Comparison of ENCODE assay signal across 16 cellular contexts in the genomic region with DNA sequence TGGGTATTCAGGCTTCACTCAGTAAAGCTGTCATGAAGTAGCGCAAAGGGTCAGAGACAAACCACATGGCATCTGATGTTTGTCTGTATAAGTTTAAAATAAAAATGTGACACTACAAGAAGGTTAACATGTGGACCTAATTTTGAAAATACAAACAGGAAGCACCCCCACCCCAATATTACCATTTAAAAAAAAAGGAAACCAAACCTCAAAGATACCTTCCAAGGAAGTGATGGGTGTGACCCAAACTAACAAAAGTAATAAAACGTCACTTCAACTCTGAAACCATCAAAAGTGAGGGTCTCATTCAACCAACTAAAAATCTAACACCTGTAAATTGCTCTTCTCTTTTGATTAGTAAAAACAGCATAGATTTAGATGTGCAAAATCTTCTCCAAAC. TPM values are rescaled to one million over a fixed set of nuclear protein-coding genes. Genes with fewer than 3 reads are reported as not detected.
DNase-seq lines count a peak whose midpoint lies in the region; ATAC-seq, FAIRE-seq and TF ChIP-seq lines count a peak whose summit lies in the region.
"Had no signal": no experiment of that assay in that cellular context is flagged by ENCODE, and none has a peak within 500 bp of the region (broad histone marks: within the 10 kb centered on the region; RNA-seq: fewer than 3 reads in every experiment).

No MANE protein-coding gene starts in this region.

- H3K27me3 ChIP-seq in BLaER1 treated with 17β-estradiol and CSF1 and Interleukin-3, amounts not matched to agents 10 nM and 100 nM = no peaks in the 10 kb centered on the region
- H3K27me3 ChIP-seq: cardiac muscle cell, upper lobe of right lung had no signal

- no peak overlapping the region for H3K27ac ChIP-seq in BLaER1 treated with 17β-estradiol and CSF1 and Interleukin-3, amounts not matched to agents 10 nM and 100 nM
- H3K27ac ChIP-seq: cardiac muscle cell, lower lobe of right lung, upper lobe of right lung had no signal

- H3K27ac Mint-ChIP-seq in IgD-negative memory B cell = peak overlapping the region; percentile 4 to 89 (median 54)
- H3K27ac Mint-ChIP-seq in activated naive CD8-positive, alpha-beta T cell = peak overlapping the region; percentile 99
- peak overlapping the region; percentile 89 to 92 for H3K27ac Mint-ChIP-seq in natural killer cell treated with Interleukin-12 subunit alpha and Interleukin-12 subunit beta and Interleukin-15 and Interleukin-18, amount 100 ng/mL, for 72 hours
- H3K27ac Mint-ChIP-seq in stimulated activated naive B cell treated with anti-CD40 and anti-IgM and Interleukin-4, amounts not matched to agents 10 μg/mL and 1 μg/mL and 100 μg/mL, for 72 hours = no peak overlapping the region

- no peaks in the 10 kb centered on the region for H3K9me3 ChIP-seq in BLaER1 treated with 17β-estradiol and CSF1 and Interleukin-3, amounts not matched to agents 10 nM and 100 nM (replicated peaks in 1 of 11)
- H3K9me3 ChIP-seq: lower lobe of right lung, upper lobe of right lung had no signal

- peak overlapping the region; percentile 61 to 93 (median 80) for H3K4me3 Mint-ChIP-seq in IgD-negative memory B cell
- peak overlapping the region; percentile 98 for H3K4me3 Mint-ChIP-seq in activated naive CD8-positive, alpha-beta T cell
- H3K4me3 Mint-ChIP-seq in natural killer cell treated with Interleukin-12 subunit alpha and Interleukin-12 subunit beta and Interleukin-15 and Interleukin-18, amount 100 ng/mL, for 72 hours = peak overlapping the region; percentile 100
- H3K4me3 Mint-ChIP-seq in stimulated activated naive B cell treated with anti-CD40 and anti-IgM and Interleukin-4, amounts not matched to agents 10 μg/mL and 1 μg/mL and 100 μg/mL, for 72 hours = peak overlapping the region in 1 of 2 donors; percentile 25

- H3K4me1 ChIP-seq in BLaER1 treated with 17β-estradiol and CSF1 and Interleukin-3, amounts not matched to agents 10 nM and 100 nM = peaks cover 44 to 58% (median 49%) of the 10 kb centered on the region in 10 experiments

- no peak for TF ChIP-seq POLR2A in GM12891 (IDR thresholded peaks at IDR 0.05; ENCODE audit: low read depth, low read length)

- peaks cover 2% of the 10 kb centered on the region for H3K27me3 Mint-ChIP-seq in IgD-negative memory B cell
- H3K27me3 Mint-ChIP-seq in activated naive CD8-positive, alpha-beta T cell = no peaks in the 10 kb centered on the region
- H3K27me3 Mint-ChIP-seq in natural killer cell treated with Interleukin-12 subunit alpha and Interleukin-12 subunit beta and Interleukin-15 and Interleukin-18, amount 100 ng/mL, for 72 hours = no peaks in the 10 kb centered on the region
- H3K27me3 Mint-ChIP-seq in stimulated activated naive B cell treated with anti-CD40 and anti-IgM and Interleukin-4, amounts not matched to agents 10 μg/mL and 1 μg/mL and 100 μg/mL, for 72 hours = no peaks in the 10 kb centered on the region

- H3K9me3 Mint-ChIP-seq in IgD-negative memory B cell = no peaks in the 10 kb centered on the region
- no peaks in the 10 kb centered on the region for H3K9me3 Mint-ChIP-seq in activated naive CD8-positive, alpha-beta T cell (ENCODE audit: low read depth)
- H3K9me3 Mint-ChIP-seq in natural killer cell treated with Interleukin-12 subunit alpha and Interleukin-12 subunit beta and Interleukin-15 and Interleukin-18, amount 100 ng/mL, for 72 hours = no peaks in the 10 kb centered on the region
- no peaks in the 10 kb centered on the region for H3K9me3 Mint-ChIP-seq in stimulated activated naive B cell treated with anti-CD40 and anti-IgM and Interleukin-4, amounts not matched to agents 10 μg/mL and 1 μg/mL and 100 μg/mL, for 72 hours

- H3K4me3 ChIP-seq in BLaER1 treated with 17β-estradiol and CSF1 and Interleukin-3, amounts not matched to agents 10 nM and 100 nM = no peak overlapping the region
- H3K4me3 ChIP-seq: cardiac muscle cell, lower lobe of right lung, upper lobe of right lung had no signal

- no peak overlapping the region; a peak in 1 of 22 replicates for H3K9ac ChIP-seq in BLaER1 treated with 17β-estradiol and CSF1 and Interleukin-3, amounts not matched to agents 10 nM and 100 nM

- H3K36me3 ChIP-seq in BLaER1 treated with 17β-estradiol and CSF1 and Interleukin-3, amounts not matched to agents 10 nM and 100 nM = 0 out of 22 replicates have a peak, but pooled peaks cover 0 to 1% (median 0%) of the 10 kb centered on the region in 11 experiments
- H3K36me3 ChIP-seq: cardiac muscle cell, lower lobe of right lung, upper lobe of right lung had no signal

- H3K36me3 Mint-ChIP-seq in IgD-negative memory B cell = peaks cover 3% of the 10 kb centered on the region
- peaks cover 5% of the 10 kb centered on the region for H3K36me3 Mint-ChIP-seq in activated naive CD8-positive, alpha-beta T cell
- peaks cover 12% of the 10 kb centered on the region for H3K36me3 Mint-ChIP-seq in natural killer cell treated with Interleukin-12 subunit alpha and Interleukin-12 subunit beta and Interleukin-15 and Interleukin-18, amount 100 ng/mL, for 72 hours
- H3K36me3 Mint-ChIP-seq in stimulated activated naive B cell treated with anti-CD40 and anti-IgM and Interleukin-4, amounts not matched to agents 10 μg/mL and 1 μg/mL and 100 μg/mL, for 72 hours = peaks cover 4 to 17% of the 10 kb centered on the region in 2 donors

- no peak for FAIRE-seq in GM12891 (lab: Jason Lieb, UNC)

- H3K4me2 ChIP-seq in BLaER1 treated with 17β-estradiol and CSF1 and Interleukin-3, amounts not matched to agents 10 nM and 100 nM = peak overlapping the region; percentile 51 to 98 (median 93)

- H4K20me1 ChIP-seq in BLaER1 treated with 17β-estradiol and CSF1 and Interleukin-3, amounts not matched to agents 10 nM and 100 nM = peaks cover 0 to 68% (median 29%) of the 10 kb centered on the region in 11 experiments; a peak in 10 of 22 replicates

- H3K4me1 Mint-ChIP-seq in IgD-negative memory B cell = peaks cover 47 to 60% (median 60%) of the 10 kb centered on the region in 3 donors
- peaks cover 82% of the 10 kb centered on the region for H3K4me1 Mint-ChIP-seq in activated naive CD8-positive, alpha-beta T cell (ENCODE audit: low read depth)
- H3K4me1 Mint-ChIP-seq in natural killer cell treated with Interleukin-12 subunit alpha and Interleukin-12 subunit beta and Interleukin-15 and Interleukin-18, amount 100 ng/mL, for 72 hours (ENCODE audit: low read depth in 2 of 2) = peaks cover 66 to 67% of the 10 kb centered on the region in 2 donors
- peaks cover 40 to 65% of the 10 kb centered on the region in 2 donors for H3K4me1 Mint-ChIP-seq in stimulated activated naive B cell treated with anti-CD40 and anti-IgM and Interleukin-4, amounts not matched to agents 10 μg/mL and 1 μg/mL and 100 μg/mL, for 72 hours

- no peak for DNase-seq in natural killer cell treated with Interleukin-12 subunit alpha and Interleukin-12 subunit beta and Interleukin-15 and Interleukin-18, amount 100 ng/mL, for 72 hours (ENCODE audit: low spot score)
- DNase-seq in GM12891 (ENCODE audit: insufficient read length, low spot score) (no peak), RKO (ENCODE audit: low spot score) (no peak), NCI-H146 (lab: John Stamatoyannopoulos, UW) (no peak)
- DNase-seq in stimulated activated naive B cell treated with anti-CD40 and anti-IgM and Interleukin-4, amounts not matched to agents 10 μg/mL and 1 μg/mL and 100 μg/mL, for 72 hours = no peak
- DNase-seq: AML-193; DMS79; GOT3; lower lobe of right lung; NCI-H1092; stimulated activated CD4-positive, alpha-beta T cell treated with anti-CD3 and anti-CD28 coated beads, Interleukin-4, amount 100 ng/mL, for 1 hour; upper lobe of right lung had no signal

- ATAC-seq in natural killer cell treated with Interleukin-12 subunit alpha and Interleukin-12 subunit beta and Interleukin-15 and Interleukin-18, amount 100 ng/mL, for 72 hours = no peak
- no peak for ATAC-seq in stimulated activated naive B cell treated with anti-CD40 and anti-IgM and Interleukin-4, amounts not matched to agents 10 μg/mL and 1 μg/mL and 100 μg/mL, for 72 hours (replicated peaks)
- ATAC-seq: lower lobe of right lung, upper lobe of right lung had no signal

TF ChIP-seq in GM12891, 5 proteins besides CTCF, POLR2A, EP300 and RAD21:
- TF ChIP-seq PAX5 (IDR thresholded peaks at IDR 0.05; ENCODE audit: insufficient read depth, low read length, severe bottlenecking) = no peak
- TF ChIP-seq SPI1 (IDR thresholded peaks at IDR 0.05; ENCODE audit: low read depth, low read length) = no peak
- TF ChIP-seq TAF1 (IDR thresholded peaks at IDR 0.05; ENCODE audit: low read depth, low read length) = no peak
- TF ChIP-seq POU2F2 (IDR thresholded peaks at IDR 0.05; ENCODE audit: low read depth, low read length) = no peak
- TF ChIP-seq POLR2AphosphoS5 (IDR thresholded peaks at IDR 0.05; ENCODE audit: low read depth, low read length) = no peak

RNA-seq across cellular contexts. Expression of a gene that starts 3.6 kb away (rescaled TPM):
- 60.4 TPM for polyA plus RNA-seq in IgD-negative memory B cell
- 100 to 1,000 TPM; 131 to 209 TPM for total RNA-seq in natural killer cell treated with Interleukin-12 subunit alpha and Interleukin-12 subunit beta and Interleukin-15 and Interleukin-18, amount 100 ng/mL, for 72 hours
- polyA plus RNA-seq in GM12891 (2012; ENCODE audit: low read depth, missing spikeins) = 37.3 TPM

RNA-seq across cellular contexts. Expression of a gene that starts 15.7 kb away (rescaled TPM):
- polyA plus RNA-seq in IgD-negative memory B cell = 63.0 TPM
- 100 to 1,000 TPM; 187 to 392 TPM for total RNA-seq in natural killer cell treated with Interleukin-12 subunit alpha and Interleukin-12 subunit beta and Interleukin-15 and Interleukin-18, amount 100 ng/mL, for 72 hours
- polyA plus RNA-seq in GM12891 (2012; ENCODE audit: low read depth, missing spikeins) = 50.2 TPM
